Comparison of ENCODE assay signal across 12 cellular contexts in the genomic region with DNA sequence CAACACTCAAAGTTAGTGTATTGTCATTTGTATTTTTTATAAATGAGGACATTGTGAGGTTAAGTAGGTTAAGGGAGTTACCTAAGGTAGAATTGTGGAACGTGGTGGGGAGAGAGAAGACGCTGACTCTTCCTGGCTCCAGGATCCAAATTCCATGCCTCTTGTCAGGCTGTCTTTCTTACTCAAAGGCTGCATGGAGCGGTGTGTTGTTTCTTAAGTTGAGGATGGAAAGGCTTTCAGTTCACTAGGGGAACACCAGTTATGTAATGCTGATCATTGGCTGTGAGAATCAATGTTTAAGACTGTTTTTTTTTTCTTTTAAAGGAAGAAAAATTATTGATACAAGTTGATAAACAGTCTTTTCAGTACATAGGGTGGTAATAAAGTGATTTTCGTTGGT. TPM values are rescaled to one million over a fixed set of nuclear protein-coding genes. Genes with fewer than 3 reads are reported as not detected.
DNase-seq lines count a peak whose midpoint lies in the region; ATAC-seq, FAIRE-seq and TF ChIP-seq lines count a peak whose summit lies in the region.
"Had no signal": no experiment of that assay in that cellular context is flagged by ENCODE, and none has a peak within 500 bp of the region (broad histone marks: within the 10 kb centered on the region; RNA-seq: fewer than 3 reads in every experiment).

No MANE protein-coding gene starts in this region.

- peak overlapping the region; percentile 97 for H3K4me2 ChIP-seq in keratinocyte (ENCODE audit: control insufficient read depth, extremely low read depth, insufficient read depth, low read depth, low read length)

- H3K4me3 ChIP-seq in GM12865 (ENCODE audit: low read depth, low read length) (peak overlapping the region; percentile 89), keratinocyte (ENCODE audit: control insufficient read depth in 2 of 3, extremely low read depth in 1 of 3, insufficient read depth in 2 of 3, low read depth in 1 of 3, low read length in 3 of 3) (no peak overlapping the region), gastrocnemius medialis (no peak overlapping the region)
- H3K4me3 ChIP-seq: right atrium auricular region had no signal

- H3K4me1 Mint-ChIP-seq in CD14-positive monocyte = peaks cover 57% of the 10 kb centered on the region
- peaks cover 43% of the 10 kb centered on the region for H3K4me1 Mint-ChIP-seq in WTC11

- POLR2A ChIA-PET in WTC11 (lab: Charles Lee) = no interaction called here

- H3K9me3 Mint-ChIP-seq in CD14-positive monocyte (no peaks in the 10 kb centered on the region), WTC11 (no peaks in the 10 kb centered on the region)

- H3K27ac Mint-ChIP-seq in CD14-positive monocyte = peak overlapping the region in 5 of 7 donors; percentile 31 to 82 (median 70)
- no peak overlapping the region for H3K27ac Mint-ChIP-seq in WTC11

- peaks cover 8 to 20% of the 10 kb centered on the region in 2 donors for H3K36me3 Mint-ChIP-seq in CD14-positive monocyte
- H3K36me3 Mint-ChIP-seq in WTC11 = peaks cover 4% of the 10 kb centered on the region; the same call in 1 of the 2 replicates

- H3K9me3 ChIP-seq in keratinocyte (ENCODE audit: control insufficient read depth, low read depth, low read length) (no peaks in the 10 kb centered on the region), gastrocnemius medialis (no peaks in the 10 kb centered on the region)
- H3K9me3 ChIP-seq: right atrium auricular region, upper lobe of left lung had no signal

- peaks cover 5 to 23% of the 10 kb centered on the region in 2 experiments for H3K36me3 ChIP-seq in keratinocyte (ENCODE audit: control insufficient read depth in 2 of 2, extremely low read depth in 1 of 2, insufficient read depth in 2 of 2, low read length in 2 of 2)
- H3K36me3 ChIP-seq in gastrocnemius medialis = no peaks in the 10 kb centered on the region
- H3K36me3 ChIP-seq: right atrium auricular region, upper lobe of left lung had no signal

- intact Hi-C loops in CD14-positive monocyte (cut with micrococcal nuclease) (no loop called here), gastrocnemius medialis (cut with DNase I; ENCODE audit: low total_unique reads) (no loop called here)

- FAIRE-seq in keratinocyte (lab: Jason Lieb, UNC) = no peak

- TF ChIP-seq CTCF in CD14-positive monocyte (IDR thresholded peaks at IDR 0.05) (no peak), GM12865 (IDR thresholded peaks at IDR 0.05; ENCODE audit: insufficient read depth, low read depth, low read length, missing control alignments) (no peak), WTC11 (IDR thresholded peaks at IDR 0.05) (no peak), keratinocyte (optimal IDR thresholded peaks at IDR 0.05 in 1 of 3, IDR thresholded peaks at IDR 0.05 in 1 of 3, conservative IDR thresholded peaks at IDR 0.05 in 1 of 3; ENCODE audit: extremely low read depth in 1 of 3, insufficient read depth in 2 of 3, low read length in 3 of 3) (no peak), gastrocnemius medialis (IDR thresholded peaks at IDR 0.05 in 4 of 5, conservative IDR thresholded peaks at IDR 0.05 in 1 of 5) (no peak)

- H3K4me3 Mint-ChIP-seq in CD14-positive monocyte (no peak overlapping the region), WTC11 (peak overlapping the region; percentile 95)

- H3K4me1 ChIP-seq in keratinocyte (ENCODE audit: control insufficient read depth, extremely low read depth, insufficient read depth, low read length) = peaks cover 42% of the 10 kb centered on the region
- peaks cover 51 to 61% of the 10 kb centered on the region in 2 donors for H3K4me1 ChIP-seq in gastrocnemius medialis

- no peak for ATAC-seq in WTC11
- no peak for ATAC-seq in gastrocnemius medialis

- peaks cover 78% of the 10 kb centered on the region for H3K79me2 ChIP-seq in keratinocyte (ENCODE audit: control insufficient read depth, insufficient read depth, low read length)

- no peak overlapping the region for H2AFZ ChIP-seq in keratinocyte (ENCODE audit: control insufficient read depth, low read length)

- dilution Hi-C loops in keratinocyte (cut with MboI; ENCODE audit: extremely low pct_ligation_motif_present, low sequenced_read_pairs) = no loop called here

- no peak overlapping the region for H3K9ac ChIP-seq in keratinocyte (ENCODE audit: control insufficient read depth, extremely low read depth, insufficient read depth, low read length)

- CTCF ChIA-PET in WTC11 (lab: Charles Lee) = interaction anchor here (1.1 kb wide), 1 partner anchor 21 kb away, joined by 3 read pairs; no protein-coding TSS in a partner anchor

- no peak for DNase-seq in CD14-positive monocyte (ENCODE audit: low spot score)
- no peak for DNase-seq in GM12865 (ENCODE audit: low read depth)
- no peak for DNase-seq in WTC11 (ENCODE audit: low spot score)
- DNase-seq in keratinocyte (ENCODE audit: low read depth, low spot score) = no peak
- DNase-seq in gastrocnemius medialis = no peak
- DNase-seq in germinal center (ENCODE audit: low spot score) = no peak
- DNase-seq in stimulated activated CD4-positive, alpha-beta T cell treated with anti-CD3 and anti-CD28 coated beads, Interleukin-15, amount 100 ng/mL, for 24 hours = no peak
- DNase-seq: amniotic stem cell; effector CD8-positive, alpha-beta T cell; upper lobe of left lung had no signal

- peaks cover 18% of the 10 kb centered on the region for H3K9me1 ChIP-seq in keratinocyte (ENCODE audit: control insufficient read depth, extremely low read depth, insufficient read depth, low read length)

- no peak overlapping the region for H3K27ac ChIP-seq in keratinocyte (ENCODE audit: control insufficient read depth, insufficient read depth, low read length)
- H3K27ac ChIP-seq in gastrocnemius medialis = no peak overlapping the region
- H3K27ac ChIP-seq: right atrium auricular region had no signal

- H3K27me3 Mint-ChIP-seq in CD14-positive monocyte (ENCODE audit: low read depth in 3 of 3) = peaks cover 0 to 5% (median 2%) of the 10 kb centered on the region in 3 donors
- H3K27me3 Mint-ChIP-seq in WTC11 (ENCODE audit: low read depth) = no peaks in the 10 kb centered on the region; the same call in 1 of the 2 replicates

- no peaks in the 10 kb centered on the region for H3K27me3 ChIP-seq in keratinocyte (ENCODE audit: control insufficient read depth, extremely low read depth, insufficient read depth, low read length)
- H3K27me3 ChIP-seq in gastrocnemius medialis = no peaks in the 10 kb centered on the region
- H3K27me3 ChIP-seq: right atrium auricular region, upper lobe of left lung had no signal

- in situ Hi-C loops in gastrocnemius medialis (cut with MboI; ENCODE audit: low sequenced_read_pairs in 4 of 4) = no loop called here

- H4K20me1 ChIP-seq in keratinocyte (ENCODE audit: control insufficient read depth, extremely low read depth, insufficient read depth, low read length) = peaks cover 55% of the 10 kb centered on the region

- no peak for TF ChIP-seq POLR2A in gastrocnemius medialis (IDR thresholded peaks at IDR 0.05)

RNA-seq across cellular contexts. Expression of a gene that starts 2.9 kb away (rescaled TPM):
- polyA plus RNA-seq in CD14-positive monocyte (10 to 100 TPM; 69.6 to 88.9 TPM), keratinocyte (43.7 to 92.1 TPM (median 80.8 TPM) in 3 replicates)
- total RNA-seq in WTC11 (2021) (75.7 to 79.1 TPM (median 77.4 TPM) in 3 replicates), gastrocnemius medialis (10 to 100 TPM; 61.5 to 88.7 (median 70.5) TPM)
- polyA plus RNA-seq in keratinocyte (2011; ENCODE audit: low read depth) = 24.2 TPM
- 76.9 and 97.2 TPM in 2 replicates for polyA plus RNA-seq in keratinocyte (2011; cell fraction: cytosol; rRNA removed)
- 37.2 and 41.9 TPM in 2 replicates for polyA plus RNA-seq in keratinocyte (2011; cell fraction: nucleus; rRNA removed)
- polyA plus RNA-seq in keratinocyte (2012; ENCODE audit: low replicate concordance) = 54.2 and 88.0 TPM in 2 replicates
- 31.9 to 42.9 TPM (median 37.8 TPM) in 3 replicates for polyA minus RNA-seq in keratinocyte
- 33.0 TPM for polyA minus RNA-seq in keratinocyte (2011; cell fraction: cytosol; rRNA and poly(A)+ RNA removed)
- polyA minus RNA-seq in keratinocyte (2011; cell fraction: nucleus; rRNA and poly(A)+ RNA removed) = 11.4 and 18.1 TPM in 2 replicates

RNA-seq across cellular contexts. Expression of a gene that starts 19.1 kb away (rescaled TPM):
- under 1 TPM; 0.08 to 0.11 TPM for polyA plus RNA-seq in CD14-positive monocyte
- total RNA-seq in WTC11 (2021) = 0.21 to 0.44 TPM in 2 of 3 replicates, not detected in the other
- polyA plus RNA-seq in keratinocyte = 0.01 TPM in 1 of 3 replicates, not detected in the others
- polyA plus RNA-seq in keratinocyte (2011; ENCODE audit: low read depth) = not detected
- not detected in 2 replicates for polyA plus RNA-seq in keratinocyte (2011; cell fraction: cytosol; rRNA removed)
- not detected in 2 replicates for polyA plus RNA-seq in keratinocyte (2011; cell fraction: nucleus; rRNA removed)
- polyA plus RNA-seq in keratinocyte (2012; ENCODE audit: low replicate concordance) = not detected in 2 replicates
- 0.10 TPM in 1 of 3 replicates, not detected in the others for polyA minus RNA-seq in keratinocyte
- polyA minus RNA-seq in keratinocyte (2011; cell fraction: cytosol; rRNA and poly(A)+ RNA removed) = not detected
- not detected in 2 replicates for polyA minus RNA-seq in keratinocyte (2011; cell fraction: nucleus; rRNA and poly(A)+ RNA removed)
- under 1 TPM in 1 of 4 donors, not detected in 3; 0.04 TPM for total RNA-seq in gastrocnemius medialis
- total RNA-seq: HT-29 had no signal

RNA-seq across cellular contexts. Expression of a gene that starts 59.4 kb away (rescaled TPM):
- polyA plus RNA-seq in CD14-positive monocyte (10 to 100 TPM; 26.5 to 32.9 TPM), keratinocyte (18.2 to 31.8 TPM (median 22.3 TPM) in 3 replicates)
- total RNA-seq in WTC11 (2021) (39.1 to 42.1 TPM (median 39.8 TPM) in 3 replicates), gastrocnemius medialis (10 to 100 TPM in 1 of 4 donors, 1 to 10 TPM in 3; 5.2 to 10.8 (median 6.3) TPM)
- polyA plus RNA-seq in keratinocyte (2011; ENCODE audit: low read depth) = 6.9 TPM
- 16.3 and 45.3 TPM in 2 replicates for polyA plus RNA-seq in keratinocyte (2011; cell fraction: cytosol; rRNA removed)
- polyA plus RNA-seq in keratinocyte (2011; cell fraction: nucleus; rRNA removed) = 16.6 and 28.9 TPM in 2 replicates
- polyA plus RNA-seq in keratinocyte (2012; ENCODE audit: low replicate concordance) = 19.0 and 36.5 TPM in 2 replicates
- 5.3 to 16.2 TPM (median 12.4 TPM) in 3 replicates for polyA minus RNA-seq in keratinocyte
- polyA minus RNA-seq in keratinocyte (2011; cell fraction: cytosol; rRNA and poly(A)+ RNA removed) = 56.2 TPM
- polyA minus RNA-seq in keratinocyte (2011; cell fraction: nucleus; rRNA and poly(A)+ RNA removed) = 12.6 and 17.6 TPM in 2 replicates
